Comparison of ENCODE assay signal across 25 cellular contexts in the genomic region with DNA sequence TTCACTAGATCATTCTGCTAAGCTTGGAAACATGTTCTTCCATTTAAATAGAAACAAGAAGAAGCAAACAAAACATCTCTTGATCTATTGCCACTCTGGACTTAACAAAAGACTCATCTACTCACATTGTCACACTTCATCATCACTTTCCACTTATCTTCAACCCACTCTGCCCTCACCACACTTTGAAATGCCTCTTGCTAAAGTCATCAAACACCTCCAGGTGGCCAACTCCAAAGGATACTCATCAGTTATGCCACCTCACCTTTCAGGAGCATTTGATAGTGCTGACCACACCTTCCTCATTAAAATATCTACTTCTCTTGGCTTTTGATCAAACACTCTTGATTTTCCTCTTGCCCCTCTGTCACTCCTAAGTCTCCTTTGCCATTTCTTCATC. TPM values are rescaled to one million over a fixed set of nuclear protein-coding genes. Genes with fewer than 3 reads are reported as not detected.
"Had no signal": no experiment of that assay in that cellular context is flagged by ENCODE, and none has a peak within 500 bp of the region (broad histone marks: within the 10 kb centered on the region; RNA-seq: fewer than 3 reads in every experiment).

No MANE protein-coding gene starts in this region.

- DNase-seq: activated B cell treated with CpG ODN at 0.5 μM for 24 hours; activated CD4-positive, alpha-beta T cell treated with anti-CD3 and anti-CD28 coated beads, Interleukin-2, amount 50 U/mL, for 4 hours; activated CD8-positive, alpha-beta memory T cell treated with anti-CD3 and anti-CD28 coated beads, Interleukin-2, amount 50 U/mL, for 4 hours; activated gamma-delta T cell; activated T-cell treated with anti-CD3 and anti-CD28 coated beads, Interleukin-2, amount 50 U/mL, for 1 hour; cortex of kidney; effector memory CD8-positive, alpha-beta T cell; head of caudate nucleus; lower lobe of right lung; mucosa of descending colon; right cardiac atrium; stimulated activated CD4-positive, alpha-beta T cell treated with anti-CD3 and anti-CD28 coated beads, Interleukin-15, amount 100 ng/mL, for 24 hours; stimulated activated CD4-positive, alpha-beta T cell treated with anti-CD3 and anti-CD28 coated beads, Interleukin-2, amount 100 ng/mL, for 24 hours; stimulated activated naive CD4-positive, alpha-beta T cell treated with Interleukin-2 at 50 U/mL for 16 hours; substantia nigra; T-helper 1 cell; uterus had no signal

- H3K4me1 ChIP-seq: ascending aorta, lower lobe of right lung, uterus had no signal

- H3K4me3 Mint-ChIP-seq: activated B cell treated with CpG ODN at 0.5 μM for 24 hours; activated naive CD8-positive, alpha-beta T cell; activated T-helper 1 cell treated with anti-CD3 and anti-CD28 coated beads, Interleukin-12 subunit alpha, Interleukin-12 subunit beta, Interleukin-2, Interleukin-4 antibody, amounts not matched to agents 30 ng/mL and 10 ng/mL and 1 ng/mL, durations not matched to agents 14 hours and 24 hours and 36 hours; brain; effector memory CD8-positive, alpha-beta T cell; natural killer cell treated with Interleukin-12 subunit alpha and Interleukin-12 subunit beta and Interleukin-15 and Interleukin-18, amount 100 ng/mL, for 72 hours; T-helper 2 cell treated with Interferon-gamma antibody and Interleukin-4, amounts not matched to agents 5 μg/mL and 100 μg/mL, for 36 hours; type B pancreatic cell had no signal

- H3K36me3 ChIP-seq: ascending aorta, lower lobe of right lung, uterus had no signal

- H3K27ac ChIP-seq: ascending aorta, lower lobe of right lung, uterus had no signal

- H3K27me3 ChIP-seq: ascending aorta, uterus had no signal

- H3K27ac Mint-ChIP-seq: activated B cell treated with CpG ODN at 0.5 μM for 24 hours; activated naive CD8-positive, alpha-beta T cell; activated T-helper 1 cell treated with anti-CD3 and anti-CD28 coated beads, Interleukin-12 subunit alpha, Interleukin-12 subunit beta, Interleukin-2, Interleukin-4 antibody, amounts not matched to agents 30 ng/mL and 10 ng/mL and 1 ng/mL, durations not matched to agents 14 hours and 24 hours and 36 hours; brain; effector memory CD8-positive, alpha-beta T cell; natural killer cell treated with Interleukin-12 subunit alpha and Interleukin-12 subunit beta and Interleukin-15 and Interleukin-18, amount 100 ng/mL, for 72 hours; T-helper 2 cell treated with Interferon-gamma antibody and Interleukin-4, amounts not matched to agents 5 μg/mL and 100 μg/mL, for 36 hours; type B pancreatic cell had no signal

- ATAC-seq: effector memory CD8-positive, alpha-beta T cell; left lobe of liver; lower lobe of right lung; mucosa of descending colon; natural killer cell treated with Interleukin-12 subunit alpha and Interleukin-12 subunit beta and Interleukin-15 and Interleukin-18, amount 100 ng/mL, for 72 hours; right cardiac atrium had no signal

- H3K9me3 Mint-ChIP-seq: activated T-helper 1 cell treated with anti-CD3 and anti-CD28 coated beads, Interleukin-12 subunit alpha, Interleukin-12 subunit beta, Interleukin-2, Interleukin-4 antibody, amounts not matched to agents 30 ng/mL and 10 ng/mL and 1 ng/mL, durations not matched to agents 14 hours and 24 hours and 36 hours; brain; effector memory CD8-positive, alpha-beta T cell; natural killer cell treated with Interleukin-12 subunit alpha and Interleukin-12 subunit beta and Interleukin-15 and Interleukin-18, amount 100 ng/mL, for 72 hours; T-helper 2 cell treated with Interferon-gamma antibody and Interleukin-4, amounts not matched to agents 5 μg/mL and 100 μg/mL, for 36 hours; type B pancreatic cell had no signal

- H3K27me3 Mint-ChIP-seq: activated B cell treated with CpG ODN at 0.5 μM for 24 hours; activated naive CD8-positive, alpha-beta T cell; brain; effector memory CD8-positive, alpha-beta T cell; natural killer cell treated with Interleukin-12 subunit alpha and Interleukin-12 subunit beta and Interleukin-15 and Interleukin-18, amount 100 ng/mL, for 72 hours; type B pancreatic cell had no signal

- H3K4me3 ChIP-seq: ascending aorta, lower lobe of right lung, mucosa of descending colon, uterus had no signal

- H3K9me3 ChIP-seq: ascending aorta, lower lobe of right lung, mucosa of descending colon, uterus had no signal

- H3K4me1 Mint-ChIP-seq: activated B cell treated with CpG ODN at 0.5 μM for 24 hours, brain had no signal

RNA-seq across cellular contexts. Expression of a gene that starts 7.2 kb away (rescaled TPM):
- total RNA-seq: ascending aorta had no signal
